8 cellular contexts compared by ENCODE assay signal in the genomic region with DNA sequence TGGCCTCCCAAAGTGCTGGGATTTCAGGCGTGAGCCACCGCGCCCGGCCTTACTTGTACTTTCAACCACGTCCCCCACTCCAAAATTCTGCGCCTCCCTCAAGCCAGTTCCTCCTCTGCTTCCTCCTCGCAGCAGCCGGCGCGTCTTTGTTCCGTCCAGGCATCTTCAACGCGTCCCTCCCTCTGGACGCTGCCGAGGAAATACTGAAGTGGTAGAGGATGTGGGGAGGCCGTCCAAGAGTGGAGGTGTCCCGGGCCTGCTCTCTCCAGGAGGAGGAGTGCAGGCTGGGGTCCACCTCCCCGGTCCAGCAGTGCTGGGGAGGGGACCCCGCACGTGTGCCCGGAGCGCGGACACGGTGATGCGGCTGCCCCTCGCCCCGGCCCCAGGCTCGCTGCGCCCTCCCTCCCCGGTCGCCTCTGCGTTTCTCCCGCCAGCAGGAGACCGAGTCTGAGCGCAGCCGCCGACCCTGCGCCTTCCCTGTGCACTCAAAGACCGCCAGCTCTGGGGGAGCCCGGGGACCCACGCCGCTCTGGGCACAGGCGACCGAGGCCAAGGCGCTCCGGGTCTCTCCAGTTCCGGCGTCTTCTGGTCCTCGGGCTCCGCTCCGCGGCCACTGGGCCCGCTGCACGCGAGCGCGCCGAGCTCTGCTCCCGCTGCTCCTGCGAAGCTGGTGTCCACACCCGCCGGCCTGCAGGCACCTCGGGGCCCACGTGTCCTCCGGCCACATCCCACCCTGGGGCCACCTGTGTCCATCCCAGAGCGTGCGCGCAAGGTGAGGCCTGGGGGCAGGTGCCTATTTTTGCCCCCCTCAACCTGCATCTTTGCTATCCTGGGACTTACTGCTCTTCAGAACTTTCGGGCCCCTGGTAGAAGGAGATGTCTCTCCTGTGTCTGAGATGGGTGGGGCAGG. TPM values are rescaled to one million over a fixed set of nuclear protein-coding genes. Genes with fewer than 3 reads are reported as not detected.
DNase-seq lines count a peak whose midpoint lies in the region; ATAC-seq and TF ChIP-seq lines count a peak whose summit lies in the region.

No MANE protein-coding gene starts in this region.

- H3K36me3 Mint-ChIP-seq in CD4-positive, alpha-beta memory T cell = no peaks in the 10 kb centered on the region
- H3K36me3 Mint-ChIP-seq in IgD-negative memory B cell (no peaks in the 10 kb centered on the region), T-helper 17 cell (ENCODE audit: low read depth) (peaks cover 4% of the 10 kb centered on the region), brain (no peaks in the 10 kb centered on the region), immature natural killer cell (peaks cover 0 to 3% (median 0%) of the 10 kb centered on the region in 3 donors)

- TF ChIP-seq CTCF in brain (conservative IDR thresholded peaks at IDR 0.05) = peak; percentile 69 to 71

- peak; percentile 82 for ATAC-seq in T-helper 17 cell
- no peak for ATAC-seq in HG03520 (IDR thresholded peaks at IDR 0.05; ENCODE audit: unreplicated experiment)
- no peak for ATAC-seq in HG03432 (IDR thresholded peaks at IDR 0.05; ENCODE audit: unreplicated experiment)

- peaks cover 2 to 18% (median 10%) of the 10 kb centered on the region in 4 donors for H3K4me1 Mint-ChIP-seq in CD4-positive, alpha-beta memory T cell
- H3K4me1 Mint-ChIP-seq in IgD-negative memory B cell (peaks cover 4 to 11% (median 5%) of the 10 kb centered on the region in 3 donors), T-helper 17 cell (peaks cover 3% of the 10 kb centered on the region), brain (peaks cover 15% of the 10 kb centered on the region), immature natural killer cell (peaks cover 11 to 17% of the 10 kb centered on the region in 2 donors)

- peaks cover 34 to 36% of the 10 kb centered on the region in 2 donors for H3K27me3 Mint-ChIP-seq in CD4-positive, alpha-beta memory T cell
- H3K27me3 Mint-ChIP-seq in IgD-negative memory B cell (peaks cover 43% of the 10 kb centered on the region), T-helper 17 cell (peaks cover 66% of the 10 kb centered on the region), brain (peaks cover 98% of the 10 kb centered on the region), immature natural killer cell (ENCODE audit: low read depth in 3 of 3) (peaks cover 17 to 30% (median 22%) of the 10 kb centered on the region in 3 donors)

- peak overlapping the region in 1 of 7 donors; percentile 43 for H3K27ac Mint-ChIP-seq in CD4-positive, alpha-beta memory T cell
- H3K27ac Mint-ChIP-seq in IgD-negative memory B cell = peak overlapping the region in 1 of 3 donors; percentile 13
- no peak overlapping the region for H3K27ac Mint-ChIP-seq in T-helper 17 cell
- H3K27ac Mint-ChIP-seq in brain = peak overlapping the region in 1 of 5 experiments; percentile 84
- H3K27ac Mint-ChIP-seq in immature natural killer cell = no peak overlapping the region

- peak overlapping the region; percentile 31 to 86 (median 78) for H3K4me3 Mint-ChIP-seq in CD4-positive, alpha-beta memory T cell
- H3K4me3 Mint-ChIP-seq in IgD-negative memory B cell (peak overlapping the region in 3 of 4 donors; percentile 69 to 93 (median 86)), T-helper 17 cell (peak overlapping the region; percentile 73), brain (peak overlapping the region; percentile 76 to 87 (median 81)), immature natural killer cell (peak overlapping the region; percentile 63 to 85 (median 80))

- intact Hi-C loops in CD4-positive, alpha-beta memory T cell (cut with micrococcal nuclease) = loop anchor here (1.0 kb wide), 2 partner anchors 14 to 126 kb away; no protein-coding TSS in a partner anchor

- H3K9me3 Mint-ChIP-seq in CD4-positive, alpha-beta memory T cell = peaks cover 0 to 2% (median 0%) of the 10 kb centered on the region in 8 donors
- H3K9me3 Mint-ChIP-seq in IgD-negative memory B cell = no peaks in the 10 kb centered on the region
- H3K9me3 Mint-ChIP-seq in brain = peaks cover 0 to 8% (median 0%) of the 10 kb centered on the region in 5 experiments
- peaks cover 0 to 1% (median 0%) of the 10 kb centered on the region in 6 donors for H3K9me3 Mint-ChIP-seq in immature natural killer cell

- DNase-seq in CD4-positive, alpha-beta memory T cell = peak in 4 of 5 donors; percentile 39 to 54 (median 44)
- peak in 1 of 3 donors; percentile 20 for DNase-seq in T-helper 17 cell
- peak; percentile 56 to 67 (median 61) for DNase-seq in immature natural killer cell
- peak; percentile 60 for DNase-seq in stimulated activated CD4-positive, alpha-beta T cell treated with anti-CD3 and anti-CD28 coated beads, Interleukin-12 subunit alpha, Interleukin-12 subunit beta, amount 100 ng/mL, for 4 hours

- H3K27me3 ChIP-seq in CD4-positive, alpha-beta memory T cell (ENCODE audit: insufficient read depth, low read length) = peaks cover 11% of the 10 kb centered on the region

- H3K9me3 ChIP-seq in CD4-positive, alpha-beta memory T cell (ENCODE audit: control insufficient read depth in 1 of 2, low read length in 2 of 2) = no peaks in the 10 kb centered on the region
- H3K9me3 ChIP-seq in T-helper 17 cell (ENCODE audit: control insufficient read depth, low read length, poor library complexity, severe bottlenecking) = no peaks in the 10 kb centered on the region

- H3K4me1 ChIP-seq in CD4-positive, alpha-beta memory T cell (ENCODE audit: insufficient read depth, low read length) = peaks cover 9% of the 10 kb centered on the region

- CTCF ChIA-PET in CD4-positive, alpha-beta memory T cell (lab: Charles Lee; ENCODE audit: partially characterized antibody) = interaction anchor here (0.8 to 1.0 kb wide), 4 partner anchors 9 to 126 kb away, joined by 3 to 13 read pairs (median 4); no protein-coding TSS in a partner anchor

- no peaks in the 10 kb centered on the region for H3K36me3 ChIP-seq in CD4-positive, alpha-beta memory T cell (ENCODE audit: insufficient read depth, low read length)

- no peak overlapping the region for H3K27ac ChIP-seq in CD4-positive, alpha-beta memory T cell (ENCODE audit: low read depth, low read length)

- POLR2A ChIA-PET in CD4-positive, alpha-beta memory T cell (lab: Charles Lee; ENCODE audit: partially characterized antibody) = no interaction called here

- peak overlapping the region in 1 of 2 donors; percentile 37 for H3K4me3 ChIP-seq in CD4-positive, alpha-beta memory T cell (ENCODE audit: low read length in 2 of 2)

RNA-seq across cellular contexts. Expression of a gene that starts 31.7 kb away (rescaled TPM):
- 10 to 100 TPM; 46.5 to 50.4 TPM for total RNA-seq in CD4-positive, alpha-beta memory T cell
- 1 to 10 TPM; 1.6 to 7.9 TPM for polyA plus RNA-seq in CD4-positive, alpha-beta memory T cell
- 8.7 TPM for polyA plus RNA-seq in IgD-negative memory B cell
- 10 to 100 TPM; 52.4 to 59.6 TPM for total RNA-seq in T-helper 17 cell
- polyA plus RNA-seq in brain (ENCODE audit: insufficient read depth, low read depth, low replicate concordance) = 6.6 TPM
- polyA plus RNA-seq in immature natural killer cell = 1 to 10 TPM; 2.7 to 7.5 (median 3.8) TPM

RNA-seq across cellular contexts. Expression of a gene that starts 41.5 kb away (rescaled TPM):
- total RNA-seq in CD4-positive, alpha-beta memory T cell = 10 to 100 TPM; 39.6 to 41.4 TPM
- polyA plus RNA-seq in CD4-positive, alpha-beta memory T cell = 10 to 100 TPM; 45.9 to 69.6 TPM
- 36.2 TPM for polyA plus RNA-seq in IgD-negative memory B cell
- 10 to 100 TPM; 82.3 to 90.2 TPM for total RNA-seq in T-helper 17 cell
- polyA plus RNA-seq in brain (ENCODE audit: insufficient read depth, low read depth, low replicate concordance) = 61.6 TPM
- 100 to 1,000 TPM in 2 of 3 donors, 10 to 100 TPM in 1; 50.5 to 189 (median 114) TPM for polyA plus RNA-seq in immature natural killer cell

RNA-seq across cellular contexts. Expression of a gene that starts 41.6 kb away (rescaled TPM):
- total RNA-seq in CD4-positive, alpha-beta memory T cell = under 1 TPM; 0.23 to 0.69 TPM
- not detected for polyA plus RNA-seq in CD4-positive, alpha-beta memory T cell
- 0.90 TPM for polyA plus RNA-seq in IgD-negative memory B cell
- under 1 TPM; 0.90 to 0.99 TPM for total RNA-seq in T-helper 17 cell
- 3.4 TPM for polyA plus RNA-seq in brain (ENCODE audit: insufficient read depth, low read depth, low replicate concordance)
- under 1 TPM in 2 of 3 donors, not detected in 1; 0.66 to 0.82 TPM for polyA plus RNA-seq in immature natural killer cell

RNA-seq across cellular contexts. Expression of a gene that starts 51.2 kb away (rescaled TPM):
- total RNA-seq in CD4-positive, alpha-beta memory T cell = 10 to 100 TPM; 26.4 to 30.5 TPM
- 10 to 100 TPM; 15.7 to 19.5 TPM for polyA plus RNA-seq in CD4-positive, alpha-beta memory T cell
- polyA plus RNA-seq in IgD-negative memory B cell (19.8 TPM), brain (ENCODE audit: insufficient read depth, low read depth, low replicate concordance) (24.3 TPM), immature natural killer cell (10 to 100 TPM; 17.7 to 41.2 (median 22.5) TPM)
- total RNA-seq in T-helper 17 cell = 10 to 100 TPM; 21.4 to 27.1 TPM

RNA-seq across cellular contexts. Expression of a gene that starts 56.8 kb away (rescaled TPM):
- 10 to 100 TPM; 15.8 to 17.9 TPM for total RNA-seq in CD4-positive, alpha-beta memory T cell
- 10 to 100 TPM in 1 of 2 donors, 1 to 10 TPM in 1; 6.8 to 11.5 TPM for polyA plus RNA-seq in CD4-positive, alpha-beta memory T cell
- 10.0 TPM for polyA plus RNA-seq in IgD-negative memory B cell
- 1 to 10 TPM; 7.9 to 8.8 TPM for total RNA-seq in T-helper 17 cell
- polyA plus RNA-seq in brain (ENCODE audit: insufficient read depth, low read depth, low replicate concordance) = not detected
- 100 to 1,000 TPM; 199 to 385 (median 225) TPM for polyA plus RNA-seq in immature natural killer cell
